Comparison of ENCODE assay signal across 8 cellular contexts in genomic region chr1:91404151-91405012, GRCh38. TPM values are rescaled to one million over a fixed set of nuclear protein-coding genes. Genes with fewer than 3 reads are reported as not detected.
DNase-seq lines count a peak whose midpoint lies in the region; ATAC-seq and TF ChIP-seq lines count a peak whose summit lies in the region.

A gene with protein sequence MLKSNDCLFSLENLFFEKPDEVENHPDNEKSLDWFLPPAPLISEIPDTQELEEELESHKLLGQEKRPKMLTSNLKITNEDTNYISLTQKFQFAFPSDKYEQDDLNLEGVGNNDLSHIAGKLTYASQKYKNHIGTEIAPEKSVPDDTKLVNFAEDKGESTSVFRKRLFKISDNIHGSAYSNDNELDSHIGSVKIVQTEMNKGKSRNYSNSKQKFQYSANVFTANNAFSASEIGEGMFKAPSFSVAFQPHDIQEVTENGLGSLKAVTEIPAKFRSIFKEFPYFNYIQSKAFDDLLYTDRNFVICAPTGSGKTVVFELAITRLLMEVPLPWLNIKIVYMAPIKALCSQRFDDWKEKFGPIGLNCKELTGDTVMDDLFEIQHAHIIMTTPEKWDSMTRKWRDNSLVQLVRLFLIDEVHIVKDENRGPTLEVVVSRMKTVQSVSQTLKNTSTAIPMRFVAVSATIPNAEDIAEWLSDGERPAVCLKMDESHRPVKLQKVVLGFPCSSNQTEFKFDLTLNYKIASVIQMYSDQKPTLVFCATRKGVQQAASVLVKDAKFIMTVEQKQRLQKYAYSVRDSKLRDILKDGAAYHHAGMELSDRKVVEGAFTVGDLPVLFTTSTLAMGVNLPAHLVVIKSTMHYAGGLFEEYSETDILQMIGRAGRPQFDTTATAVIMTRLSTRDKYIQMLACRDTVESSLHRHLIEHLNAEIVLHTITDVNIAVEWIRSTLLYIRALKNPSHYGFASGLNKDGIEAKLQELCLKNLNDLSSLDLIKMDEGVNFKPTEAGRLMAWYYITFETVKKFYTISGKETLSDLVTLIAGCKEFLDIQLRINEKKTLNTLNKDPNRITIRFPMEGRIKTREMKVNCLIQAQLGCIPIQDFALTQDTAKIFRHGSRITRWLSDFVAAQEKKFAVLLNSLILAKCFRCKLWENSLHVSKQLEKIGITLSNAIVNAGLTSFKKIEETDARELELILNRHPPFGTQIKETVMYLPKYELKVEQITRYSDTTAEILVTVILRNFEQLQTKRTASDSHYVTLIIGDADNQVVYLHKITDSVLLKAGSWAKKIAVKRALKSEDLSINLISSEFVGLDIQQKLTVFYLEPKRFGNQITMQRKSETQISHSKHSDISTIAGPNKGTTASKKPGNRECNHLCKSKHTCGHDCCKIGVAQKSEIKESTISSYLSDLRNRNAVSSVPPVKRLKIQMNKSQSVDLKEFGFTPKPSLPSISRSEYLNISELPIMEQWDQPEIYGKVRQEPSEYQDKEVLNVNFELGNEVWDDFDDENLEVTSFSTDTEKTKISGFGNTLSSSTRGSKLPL (N-terminal part only) (minus strand): TSS chr1:91404837. CDS start chr1:91401082, 3,755 bp downstream.

- H3K4me2 ChIP-seq in hepatocyte = peak within 1 kb of the TSS; percentile 77

- no peak for TF ChIP-seq EP300 in Ishikawa (IDR thresholded peaks at IDR 0.05; ENCODE audit: borderline replicate concordance)

- no peak for TF ChIP-seq RAD21 in Ishikawa (IDR thresholded peaks at IDR 0.05; ENCODE audit: low read depth)

- peaks cover 3% of the 10 kb centered on the region; the same call in 1 of the 2 replicates for H3K4me1 ChIP-seq in SJSA1 (replicated peaks)
- no peaks in the 10 kb centered on the region for H3K4me1 ChIP-seq in hepatocyte (ENCODE audit: insufficient read depth)

- H3K9me3 ChIP-seq in SJSA1 (replicated peaks) = no peaks in the 10 kb centered on the region
- H3K9me3 ChIP-seq in hepatocyte (ENCODE audit: low read depth) = no peaks in the 10 kb centered on the region

- peak; percentile 13 for TF ChIP-seq CTCF in hepatocyte (IDR thresholded peaks at IDR 0.05; ENCODE audit: poor library complexity)

- H3K36me3 ChIP-seq in SJSA1 (no peaks in the 10 kb centered on the region), hepatocyte (replicated peaks; ENCODE audit: insufficient read depth, low read depth) (no peaks in the 10 kb centered on the region)

- peak; percentile 93 for DNase-seq in ELF-1 (ENCODE audit: low read depth, low spot score)
- peak; percentile 62 to 72 for DNase-seq in SJSA1 (ENCODE audit: low read depth in 1 of 2, low spot score in 2 of 2)
- DNase-seq in hepatocyte (ENCODE audit: low spot score) = peak; percentile 85
- peak; percentile 95 for DNase-seq in retina
- DNase-seq in NCI-H1048 (lab: John Stamatoyannopoulos, UW) = no peak

- H3K4me3 ChIP-seq in SJSA1 = peak within 1 kb of the TSS; percentile 38
- peak within 1 kb of the TSS; percentile 83 for H3K4me3 ChIP-seq in hepatocyte

- no peaks in the 10 kb centered on the region for H4K20me1 ChIP-seq in hepatocyte (ENCODE audit: insufficient read depth, poor library complexity, severe bottlenecking)

- H3K27me3 ChIP-seq in SJSA1 (replicated peaks) (peaks cover 24% of the 10 kb centered on the region), hepatocyte (peaks cover 7% of the 10 kb centered on the region)

- no peaks in the 10 kb centered on the region for H3K79me2 ChIP-seq in hepatocyte

- no peaks in the 10 kb centered on the region for H3K9me2 ChIP-seq in hepatocyte (replicated peaks; ENCODE audit: insufficient read depth)

- H3K27ac ChIP-seq in SJSA1 = no peak within 1 kb of the TSS
- peak within 1 kb of the TSS; percentile 37 for H3K27ac ChIP-seq in angular gyrus (ENCODE audit: low read depth, low read length)
- peak within 1 kb of the TSS; percentile 77 for H3K27ac ChIP-seq in hepatocyte

- H2AFZ ChIP-seq in hepatocyte = peak within 1 kb of the TSS; percentile 83

- ATAC-seq in GM21737 (IDR thresholded peaks at IDR 0.05; ENCODE audit: unreplicated experiment) = peak; percentile 93

- under 1% methylated on average over 56 of the region's 69 CpGs for WGBS in hepatocyte (ENCODE audit: low lambda C conversion rate, missing lambda C conversion rate)

TF ChIP-seq in Ishikawa, 13 proteins besides CTCF, POLR2A, EP300 and RAD21:
- TF ChIP-seq, protein P1, sequence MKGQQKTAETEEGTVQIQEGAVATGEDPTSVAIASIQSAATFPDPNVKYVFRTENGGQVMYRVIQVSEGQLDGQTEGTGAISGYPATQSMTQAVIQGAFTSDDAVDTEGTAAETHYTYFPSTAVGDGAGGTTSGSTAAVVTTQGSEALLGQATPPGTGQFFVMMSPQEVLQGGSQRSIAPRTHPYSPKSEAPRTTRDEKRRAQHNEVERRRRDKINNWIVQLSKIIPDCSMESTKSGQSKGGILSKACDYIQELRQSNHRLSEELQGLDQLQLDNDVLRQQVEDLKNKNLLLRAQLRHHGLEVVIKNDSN (IDR thresholded peaks at IDR 0.05) = 0 out of 2 replicates have a peak, but pooled peaks have one; percentile 2
- TF ChIP-seq ZBTB7A (IDR thresholded peaks at IDR 0.05; ENCODE audit: low read depth) = peak; percentile 91
- no peak for TF ChIP-seq YY1 (IDR thresholded peaks at IDR 0.05; ENCODE audit: low read depth)
- TF ChIP-seq, protein P2, sequence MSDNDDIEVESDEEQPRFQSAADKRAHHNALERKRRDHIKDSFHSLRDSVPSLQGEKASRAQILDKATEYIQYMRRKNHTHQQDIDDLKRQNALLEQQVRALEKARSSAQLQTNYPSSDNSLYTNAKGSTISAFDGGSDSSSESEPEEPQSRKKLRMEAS (IDR thresholded peaks at IDR 0.05) = peak; percentile 46
- peak; percentile 64 for TF ChIP-seq TAF1 (IDR thresholded peaks at IDR 0.05; ENCODE audit: low read depth)
- TF ChIP-seq NFIC (IDR thresholded peaks at IDR 0.05) = no peak
- peak; percentile 63 for TF ChIP-seq REST (IDR thresholded peaks at IDR 0.05; ENCODE audit: low read depth)
- no peak for TF ChIP-seq EGR1 (IDR thresholded peaks at IDR 0.05)

RNA-seq across cellular contexts. Expression of the gene that starts here (rescaled TPM):
- total RNA-seq in SJSA1 (2014; rRNA removed; shearing (Covaris generic)) = not detected in 2 replicates
- 3.6 and 3.9 TPM in 2 replicates for total RNA-seq in hepatocyte
- 0.39 and 0.50 TPM in 2 replicates for polyA plus RNA-seq in hepatocyte

Comparison
In these comparisons a context has a peak if more than half of its experiments do, and no peak if none do; other contexts are left out.
1. Peak in DNase-seq and H3K4me3 ChIP-seq in SJSA1; RNA of the gene not detected or under 1 TPM.